In the genomic region with DNA sequence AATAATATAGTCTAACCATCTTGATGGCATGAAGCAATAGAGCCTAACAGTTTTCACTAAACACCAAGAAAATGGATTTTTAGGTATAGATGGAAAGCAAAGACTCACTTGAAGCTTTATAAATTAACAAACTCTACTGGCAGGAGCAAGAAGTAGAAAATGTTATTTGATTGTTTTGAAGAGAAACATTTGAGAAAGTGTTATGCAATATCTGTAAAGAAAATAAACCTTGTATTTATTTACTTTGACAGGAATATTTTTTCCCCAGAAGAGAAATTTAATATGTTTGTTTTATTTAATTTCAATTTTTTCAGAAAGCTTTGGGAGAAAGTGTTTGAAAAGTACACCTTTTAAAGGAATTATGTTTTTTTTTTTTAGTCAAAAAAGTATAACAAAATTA, we compare ENCODE assay signal across 23 cellular contexts.
"Had no signal": no experiment of that assay in that cellular context is flagged by ENCODE, and none has a peak within 500 bp of the region (broad histone marks: within the 10 kb centered on the region; RNA-seq: fewer than 3 reads in every experiment).

No MANE protein-coding gene starts in this region.

- H3K9me3 Mint-ChIP-seq: activated naive CD4-positive, alpha-beta T cell treated with anti-CD3 and anti-CD28 coated beads, Interleukin-2, amount 50 U/mL, for 72 hours; activated T-cell treated with anti-CD3 and anti-CD28 coated beads, Interleukin-2, amount 50 U/mL, for 24 hours; activated T-helper 2 cell treated with anti-CD3 and anti-CD28 coated beads, Interferon-gamma antibody, Interleukin-2, Interleukin-4, amounts not matched to agents 10 μg/mL and 5 μg/mL and 100 μg/mL, durations not matched to agents 14 hours and 24 hours and 36 hours; nephron progenitor cell; T-helper 2 cell treated with Interferon-gamma antibody and Interleukin-4, amounts not matched to agents 5 μg/mL and 100 μg/mL, for 36 hours had no signal

- H3K27ac Mint-ChIP-seq: activated CD8-positive, alpha-beta T cell treated with anti-CD3 and anti-CD28 coated beads, Interleukin-2, amount 10 ng/mL, durations not matched to agents 7 days and 5 days; activated naive CD4-positive, alpha-beta T cell treated with anti-CD3 and anti-CD28 coated beads, Interleukin-2, amount 50 U/mL, for 72 hours; activated T-cell treated with anti-CD3 and anti-CD28 coated beads, Interleukin-2, amount 50 U/mL, for 24 hours; activated T-helper 2 cell treated with anti-CD3 and anti-CD28 coated beads, Interferon-gamma antibody, Interleukin-2, Interleukin-4, amounts not matched to agents 10 μg/mL and 5 μg/mL and 100 μg/mL, durations not matched to agents 14 hours and 24 hours and 36 hours; nephron progenitor cell; T-helper 2 cell treated with Interferon-gamma antibody and Interleukin-4, amounts not matched to agents 5 μg/mL and 100 μg/mL, for 36 hours had no signal

- H3K36me3 ChIP-seq: cardiac muscle cell, gastrocnemius medialis, sigmoid colon, thyroid gland had no signal

- ATAC-seq: activated CD8-positive, alpha-beta T cell treated with anti-CD3 and anti-CD28 coated beads, Interleukin-2, amount 10 ng/mL, durations not matched to agents 7 days and 5 days; activated naive CD4-positive, alpha-beta T cell treated with anti-CD3 and anti-CD28 coated beads, Interleukin-2, amount 50 U/mL, for 72 hours; gastrocnemius medialis; left lobe of liver had no signal

- H3K4me3 Mint-ChIP-seq: activated CD8-positive, alpha-beta T cell treated with anti-CD3 and anti-CD28 coated beads, Interleukin-2, amount 10 ng/mL, durations not matched to agents 7 days and 5 days; activated T-cell treated with anti-CD3 and anti-CD28 coated beads, Interleukin-2, amount 50 U/mL, for 24 hours; nephron progenitor cell; T-helper 2 cell treated with Interferon-gamma antibody and Interleukin-4, amounts not matched to agents 5 μg/mL and 100 μg/mL, for 36 hours had no signal

- DNase-seq: activated CD4-positive, alpha-beta T cell treated with anti-CD3 and anti-CD28 coated beads for 48 hours; activated CD4-positive, CD25-positive, alpha-beta regulatory T cell; activated CD8-positive, alpha-beta T cell treated with anti-CD3 and anti-CD28 coated beads, Interleukin-2, amount 10 ng/mL, durations not matched to agents 7 days and 5 days; activated T-cell treated with anti-CD3 and anti-CD28 coated beads, Interleukin-2, amount 50 U/mL, for 24 hours; dorsolateral prefrontal cortex; gastrocnemius medialis; head of caudate nucleus; nephron progenitor cell; nucleus accumbens; posterior cingulate gyrus; sigmoid colon; stimulated activated CD4-positive, alpha-beta T cell treated with anti-CD3 and anti-CD28 coated beads, Interleukin-12 subunit alpha, Interleukin-12 subunit beta, amount 100 ng/mL, for 4 hours; stimulated activated CD4-positive, alpha-beta T cell treated with anti-CD3 and anti-CD28 coated beads, Interleukin-1b, Interleukin-23, amount 100 ng/mL, for 48 hours; stimulated activated naive CD4-positive, alpha-beta T cell treated with Interleukin-2 at 50 U/mL for 16 hours; SW 1271; thyroid gland had no signal

- H3K27ac ChIP-seq: cardiac muscle cell, dorsolateral prefrontal cortex, gastrocnemius medialis, sigmoid colon, thyroid gland had no signal

- H3K9me3 ChIP-seq: gastrocnemius medialis, sigmoid colon, thyroid gland had no signal

- H3K27me3 ChIP-seq: cardiac muscle cell, dorsolateral prefrontal cortex, gastrocnemius medialis, sigmoid colon, thyroid gland had no signal

- H3K4me3 ChIP-seq: cardiac muscle cell, dorsolateral prefrontal cortex, gastrocnemius medialis, lung, sigmoid colon, thyroid gland had no signal

- FAIRE-seq: keratinocyte had no signal

- H3K27me3 Mint-ChIP-seq: activated T-cell treated with anti-CD3 and anti-CD28 coated beads, Interleukin-2, amount 50 U/mL, for 24 hours had no signal
